Comparison of ENCODE assay signal across 28 cellular contexts in genomic region chr7:131495679-131496498, GRCh38.
"Had no signal": no experiment of that assay in that cellular context is flagged by ENCODE, and none has a peak within 500 bp of the region (broad histone marks: within the 10 kb centered on the region; RNA-seq: fewer than 3 reads in every experiment).

No MANE protein-coding gene starts in this region.

- H3K27ac Mint-ChIP-seq: memory B cell; natural killer cell treated with Interleukin-12 subunit alpha and Interleukin-12 subunit beta and Interleukin-15 and Interleukin-18, amount 100 ng/mL, for 72 hours; neural progenitor cell; progenitor cell of endocrine pancreas; type B pancreatic cell had no signal

- H3K36me3 ChIP-seq: neural progenitor cell had no signal

- H3K4me3 ChIP-seq: dorsolateral prefrontal cortex, lung, neural progenitor cell, right atrium auricular region, smooth muscle cell, testis, tibial artery had no signal

- H3K36me3 Mint-ChIP-seq: memory B cell; natural killer cell treated with Interleukin-12 subunit alpha and Interleukin-12 subunit beta and Interleukin-15 and Interleukin-18, amount 100 ng/mL, for 72 hours had no signal

- H3K9me3 ChIP-seq: right atrium auricular region, testis, tibial artery had no signal

- H3K4me3 Mint-ChIP-seq: immature natural killer cell; memory B cell; natural killer cell treated with Interleukin-12 subunit alpha and Interleukin-12 subunit beta and Interleukin-15 and Interleukin-18, amount 100 ng/mL, for 72 hours; neural progenitor cell; type B pancreatic cell had no signal

- H2AFZ ChIP-seq: neural progenitor cell, parathyroid adenoma had no signal

- H3K4me1 Mint-ChIP-seq: memory B cell had no signal

- H3K9ac ChIP-seq: neural progenitor cell, parathyroid adenoma had no signal

- ATAC-seq: left colon; natural killer cell treated with Interleukin-12 subunit alpha and Interleukin-12 subunit beta and Interleukin-15 and Interleukin-18, amount 100 ng/mL, for 72 hours; sciatic nerve had no signal

- H3K27me3 ChIP-seq: dorsolateral prefrontal cortex, neural progenitor cell, right atrium auricular region, testis, tibial artery had no signal

- H3K4me2 ChIP-seq: neural progenitor cell, smooth muscle cell had no signal

- FAIRE-seq: colon, frontal cortex had no signal

- H3K79me2 ChIP-seq: parathyroid adenoma had no signal

- DNase-seq: dorsolateral prefrontal cortex; effector CD4-positive, alpha-beta T cell; hypothalamus; immature natural killer cell; islet precursor cell; kidney glomerular epithelial cell; left colon; left ventricle myocardium superior; stimulated activated CD4-positive, alpha-beta T cell treated with anti-CD3 and anti-CD28 coated beads, Interleukin-12 subunit alpha, Interleukin-12 subunit beta, amount 100 ng/mL, for 4 hours; stimulated activated CD4-positive, alpha-beta T cell treated with anti-CD3 and anti-CD28 coated beads, Interleukin-1b, Interleukin-23, amount 100 ng/mL, for 48 hours; stimulated activated CD4-positive, alpha-beta T cell treated with anti-CD3 and anti-CD28 coated beads, Interleukin-4, amount 100 ng/mL, for 1 hour; stimulated activated CD8-positive, alpha-beta memory T cell treated with anti-CD3 and anti-CD28 coated beads, Interleukin-4, amount 100 ng/mL, for 48 hours; stimulated activated naive CD4-positive, alpha-beta T cell; substantia nigra; testis; tibial artery had no signal

- H3K4me1 ChIP-seq: parathyroid adenoma, testis had no signal

- H3K9me3 Mint-ChIP-seq: immature natural killer cell; memory B cell; natural killer cell treated with Interleukin-12 subunit alpha and Interleukin-12 subunit beta and Interleukin-15 and Interleukin-18, amount 100 ng/mL, for 72 hours; neural progenitor cell; type B pancreatic cell had no signal

- H3K27me3 Mint-ChIP-seq: memory B cell; natural killer cell treated with Interleukin-12 subunit alpha and Interleukin-12 subunit beta and Interleukin-15 and Interleukin-18, amount 100 ng/mL, for 72 hours; progenitor cell of endocrine pancreas; type B pancreatic cell had no signal

- H3K27ac ChIP-seq: neural progenitor cell, parathyroid adenoma, right atrium auricular region, testis, tibial artery had no signal
